ENCODE assay signal across 19 cellular contexts in genomic region chr15:98901438-98901837, GRCh38.
DNase-seq lines count a peak whose midpoint lies in the region; ATAC-seq and TF ChIP-seq lines count a peak whose summit lies in the region.
"Had no signal": no experiment of that assay in that cellular context is flagged by ENCODE, and none has a peak within 500 bp of the region (broad histone marks: within the 10 kb centered on the region; RNA-seq: fewer than 3 reads in every experiment).

No MANE protein-coding gene starts in this region.

- no peaks in the 10 kb centered on the region for H3K9me2 ChIP-seq in GM23338 (ENCODE audit: insufficient read depth)

- peaks cover 48% of the 10 kb centered on the region for H3K79me1 ChIP-seq in trophoblast cell (ENCODE audit: low read length)

- H2BK120ac ChIP-seq in trophoblast cell (ENCODE audit: insufficient read depth, low read length, poor library complexity) = peak overlapping the region; percentile 94

- H2BK12ac ChIP-seq in trophoblast cell (ENCODE audit: low read length) = peak overlapping the region; percentile 76

- peak overlapping the region; percentile 87 for H3K18ac ChIP-seq in trophoblast cell (ENCODE audit: low read length)

- no peak overlapping the region for H3K4me3 Mint-ChIP-seq in GM23338
- peak overlapping the region; percentile 0 for H3K4me3 Mint-ChIP-seq in T-helper 2 cell treated with Interferon-gamma antibody and Interleukin-4, amounts not matched to agents 5 μg/mL and 100 μg/mL, for 36 hours

- no peak overlapping the region for H3K4me2 ChIP-seq in GM23338
- peak overlapping the region; percentile 63 for H3K4me2 ChIP-seq in trophoblast cell (ENCODE audit: low read length)
- H3K4me2 ChIP-seq: BLaER1 had no signal

- 0 out of 3 replicates have a peak, but pooled peaks cover 2% of the 10 kb centered on the region for H3K9me3 Mint-ChIP-seq in GM23338
- H3K9me3 Mint-ChIP-seq in T-helper 2 cell treated with Interferon-gamma antibody and Interleukin-4, amounts not matched to agents 5 μg/mL and 100 μg/mL, for 36 hours = no peaks in the 10 kb centered on the region

- peak overlapping the region; percentile 78 for H4K8ac ChIP-seq in trophoblast cell (ENCODE audit: low read depth, low read length)

- H3K23ac ChIP-seq in trophoblast cell (ENCODE audit: low read length) = no peak overlapping the region

- H4K91ac ChIP-seq in trophoblast cell (ENCODE audit: low read depth, low read length) = peak overlapping the region; percentile 95

- peak overlapping the region; percentile 89 for H2AK5ac ChIP-seq in trophoblast cell (ENCODE audit: low read length)

- no peaks in the 10 kb centered on the region for H3K27me3 ChIP-seq in GM23338 (ENCODE audit: insufficient read depth)
- H3K27me3 ChIP-seq in trophoblast cell (ENCODE audit: insufficient read depth, low read length) = no peaks in the 10 kb centered on the region
- no peaks in the 10 kb centered on the region for H3K27me3 ChIP-seq in colonic mucosa
- H3K27me3 ChIP-seq: BLaER1, esophagus muscularis mucosa, heart right ventricle had no signal

- H2BK5ac ChIP-seq in trophoblast cell (ENCODE audit: low read depth, low read length, poor library complexity) = peak overlapping the region; percentile 91

- H3K79me2 ChIP-seq in GM23338 (replicated peaks; ENCODE audit: insufficient read depth) (peaks cover 68% of the 10 kb centered on the region), trophoblast cell (ENCODE audit: control insufficient read depth, insufficient read depth, low read length, poor library complexity) (peaks cover 10% of the 10 kb centered on the region)

- H4K12ac ChIP-seq in trophoblast cell (ENCODE audit: low read depth, low read length) = peak overlapping the region; percentile 24

- intact Hi-C loops in colonic mucosa (cut with DNase I) = no loop called here

- H3K4ac ChIP-seq in trophoblast cell (ENCODE audit: low read depth, low read length) = peak overlapping the region; percentile 75

- H3K27ac ChIP-seq in GM23338 (ENCODE audit: low read depth) = no peak overlapping the region
- H3K27ac ChIP-seq in trophoblast cell (ENCODE audit: low read depth, low read length) = peak overlapping the region; percentile 94
- no peak overlapping the region for H3K27ac ChIP-seq in colonic mucosa
- H3K27ac ChIP-seq: BLaER1 had no signal

- peaks cover 33% of the 10 kb centered on the region for H3K4me1 ChIP-seq in GM23338 (ENCODE audit: insufficient read depth)
- H3K4me1 ChIP-seq in trophoblast cell (ENCODE audit: control insufficient read depth in 1 of 2, insufficient read depth in 2 of 2, low read length in 2 of 2) = peaks cover 36 to 43% of the 10 kb centered on the region in 2 experiments
- H3K4me1 ChIP-seq in colonic mucosa = no peaks in the 10 kb centered on the region

- ATAC-seq in GM23338 (no peak), HG02852 (IDR thresholded peaks at IDR 0.05; ENCODE audit: unreplicated experiment) (no peak)
- ATAC-seq: heart right ventricle had no signal

- H3K27me3 Mint-ChIP-seq in GM23338 (ENCODE audit: insufficient read depth, low read depth, poor library complexity) = peaks cover 4% of the 10 kb centered on the region
- no peaks in the 10 kb centered on the region for H3K27me3 Mint-ChIP-seq in T-helper 2 cell treated with Interferon-gamma antibody and Interleukin-4, amounts not matched to agents 5 μg/mL and 100 μg/mL, for 36 hours (ENCODE audit: low read depth)

- peaks cover 37% of the 10 kb centered on the region for H3K4me1 Mint-ChIP-seq in GM23338
- peaks cover 12% of the 10 kb centered on the region for H3K4me1 Mint-ChIP-seq in T-helper 2 cell treated with Interferon-gamma antibody and Interleukin-4, amounts not matched to agents 5 μg/mL and 100 μg/mL, for 36 hours (ENCODE audit: low read depth)

- no peak overlapping the region for H3K4me3 ChIP-seq in GM23338
- H3K4me3 ChIP-seq in fibroblast of villous mesenchyme (ENCODE audit: low read depth, low read length) = peak overlapping the region; percentile 61
- H3K4me3 ChIP-seq in trophoblast cell (ENCODE audit: low read depth, low read length) = no peak overlapping the region
- H3K4me3 ChIP-seq in colonic mucosa = no peak overlapping the region
- H3K4me3 ChIP-seq: BLaER1, esophagus muscularis mucosa had no signal

- H4K20me1 ChIP-seq in GM23338 (replicated peaks; ENCODE audit: insufficient read depth) = peaks cover 25% of the 10 kb centered on the region; the same call in 1 of the 2 replicates

- peak overlapping the region; percentile 62 for H3K27ac Mint-ChIP-seq in GM23338
- no peak overlapping the region for H3K27ac Mint-ChIP-seq in T-helper 2 cell treated with Interferon-gamma antibody and Interleukin-4, amounts not matched to agents 5 μg/mL and 100 μg/mL, for 36 hours

- no peak overlapping the region for H2AFZ ChIP-seq in GM23338
- H2AFZ ChIP-seq in trophoblast cell (ENCODE audit: insufficient read depth, low read length, poor library complexity) = peak overlapping the region; percentile 31

- H3K36me3 Mint-ChIP-seq in GM23338 (ENCODE audit: low read depth) = peaks cover 28% of the 10 kb centered on the region
- peaks cover 14% of the 10 kb centered on the region for H3K36me3 Mint-ChIP-seq in T-helper 2 cell treated with Interferon-gamma antibody and Interleukin-4, amounts not matched to agents 5 μg/mL and 100 μg/mL, for 36 hours (ENCODE audit: low read depth)

- peak overlapping the region; percentile 80 for H3K14ac ChIP-seq in trophoblast cell (ENCODE audit: low read length)

- DNase-seq in GM23338 (ENCODE audit: low spot score) (no peak), fibroblast of villous mesenchyme (ENCODE audit: low read depth) (peak; percentile 52), trophoblast cell (peak; percentile 59 to 90), colonic mucosa (no peak), epidermal melanocyte (ENCODE audit: insufficient read length, low spot score) (no peak)
- no peak for DNase-seq in T-helper 2 cell treated with Interferon-gamma antibody and Interleukin-4, amounts not matched to agents 5 μg/mL and 100 μg/mL, for 36 hours (ENCODE audit: low spot score)
- DNase-seq in activated CD4-positive, alpha-beta T cell treated with anti-CD3 and anti-CD28 coated beads, Interleukin-2, amount 50 U/mL, for 4 hours = no peak
- DNase-seq: activated CD4-positive, alpha-beta T cell treated with anti-CD3 and anti-CD28 coated beads, Interleukin-2, amount 50 U/mL, for 48 hours; aorta; heart right ventricle; KG1; NCI-H1436 treated with DMSO at 0.1 percent for 48 hours; NCI-H2227 treated with DMSO at 0.1 percent for 48 hours; SHP77; substantia nigra; T-helper 9 cell had no signal

- H3K36me3 ChIP-seq in GM23338 (ENCODE audit: insufficient read depth) (peaks cover 4% of the 10 kb centered on the region; the same call in 1 of the 2 replicates), trophoblast cell (ENCODE audit: control insufficient read depth in 1 of 2, insufficient read depth in 2 of 2, low read length in 2 of 2) (peaks cover 2 to 3% of the 10 kb centered on the region in 2 experiments), colonic mucosa (no peaks in the 10 kb centered on the region)

- no peaks in the 10 kb centered on the region; the same call in 1 of the 2 replicates for H3F3A ChIP-seq in GM23338 (replicated peaks; ENCODE audit: low read depth)

- H3K9ac ChIP-seq in trophoblast cell (ENCODE audit: low read length) = peak overlapping the region; percentile 59
- H3K9ac ChIP-seq in colonic mucosa (ENCODE audit: low read depth in 2 of 2, low read length in 2 of 2) = peak overlapping the region in 1 of 2 donors; percentile 9
- H3K9ac ChIP-seq: BLaER1 had no signal

- no CpG with 5 or more reads among the region's 6 CpGs for WGBS in trophoblast cell (ENCODE audit: extremely low coverage, insufficient coverage, insufficient read length)

- H3K9me3 ChIP-seq in trophoblast cell (ENCODE audit: insufficient read depth, low read depth, low read length) (no peaks in the 10 kb centered on the region), colonic mucosa (no peaks in the 10 kb centered on the region)
- H3K9me3 ChIP-seq: esophagus muscularis mucosa, heart right ventricle had no signal

- TF ChIP-seq CTCF in GM23338 (conservative IDR thresholded peaks at IDR 0.05; ENCODE audit: low read depth in 2 of 2) = no peak
- no peak for TF ChIP-seq CTCF in fibroblast of villous mesenchyme (IDR thresholded peaks at IDR 0.05; ENCODE audit: insufficient read depth, low read depth, low read length)
- TF ChIP-seq CTCF in colonic mucosa (IDR thresholded peaks at IDR 0.05) = no peak

TF ChIP-seq in GM23338, 12 proteins besides CTCF, POLR2A, EP300 and RAD21 (continues in another document):
- TF ChIP-seq ZNF114 (CRISPR knock-in tag; IDR thresholded peaks at IDR 0.05) = no peak
- TF ChIP-seq CREB1 (CRISPR knock-in tag; IDR thresholded peaks at IDR 0.05; ENCODE audit: low read depth) = no peak
- no peak for TF ChIP-seq POLR2AphosphoS5 (IDR thresholded peaks at IDR 0.05; ENCODE audit: low read depth)
- no peak for TF ChIP-seq REST (IDR thresholded peaks at IDR 0.05; ENCODE audit: unreplicated experiment)
- no peak for TF ChIP-seq JUNB (IDR thresholded peaks at IDR 0.05; ENCODE audit: unreplicated experiment)
- TF ChIP-seq STAT1 (IDR thresholded peaks at IDR 0.05; ENCODE audit: unreplicated experiment) = no peak
- TF ChIP-seq ZNF331 (CRISPR knock-in tag; IDR thresholded peaks at IDR 0.05; ENCODE audit: low read depth) = no peak
- no peak for TF ChIP-seq NANOG (IDR thresholded peaks at IDR 0.05; ENCODE audit: borderline replicate concordance)

Comparison
In these comparisons a context has a peak if more than half of its experiments do, and no peak if none do; other contexts are left out.
1. DNase-seq: peak in fibroblast of villous mesenchyme (single experiment) and trophoblast cell (2 of 2); none in GM23338 (single experiment), T-helper 2 cell treated with Interferon-gamma antibody and Interleukin-4, amounts not matched to agents 5 μg/mL and 100 μg/mL, for 36 hours (single experiment), colonic mucosa (single experiment), epidermal melanocyte (single experiment) and activated CD4-positive, alpha-beta T cell treated with anti-CD3 and anti-CD28 coated beads, Interleukin-2, amount 50 U/mL, for 4 hours (0 of 2).